Comparison of ENCODE assay signal across 8 cellular contexts in the genomic region with DNA sequence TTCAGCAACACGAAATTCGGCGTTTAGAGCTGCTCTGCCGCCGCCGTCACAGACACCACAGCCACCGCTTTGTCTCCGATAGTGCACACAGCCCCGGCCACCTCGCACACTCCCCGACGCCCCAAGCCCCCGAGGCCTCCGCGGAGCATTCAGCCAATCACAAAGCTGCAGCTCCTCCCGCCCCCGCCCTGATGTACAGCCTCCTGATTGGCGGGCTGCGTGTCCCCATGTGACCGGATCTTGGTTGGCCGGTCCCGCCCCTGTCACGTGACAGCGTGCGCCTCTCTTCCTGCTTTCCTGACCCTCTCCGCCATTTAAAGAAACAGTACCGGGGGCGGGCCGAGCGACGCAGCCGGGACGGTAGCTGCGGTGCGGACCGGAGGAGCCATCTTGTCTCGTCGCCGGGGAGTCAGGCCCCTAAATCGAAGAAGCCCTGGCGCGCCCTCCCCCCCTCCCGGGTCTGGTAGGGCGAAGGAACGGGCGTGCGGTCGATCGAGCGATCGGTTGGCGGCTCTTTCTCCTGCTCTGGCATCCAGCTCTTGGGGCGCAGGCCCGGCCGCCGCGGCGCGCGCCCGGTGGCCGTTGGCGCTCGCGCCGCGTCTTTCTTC. TPM values are rescaled to one million over a fixed set of nuclear protein-coding genes. Genes with fewer than 3 reads are reported as not detected.
DNase-seq lines count a peak whose midpoint lies in the region; ATAC-seq and TF ChIP-seq lines count a peak whose summit lies in the region.

A gene (plus strand): TSS at position 342 of the 608 bp plus-strand sequence.

- peaks cover 80% of the 10 kb centered on the region for H3K36me3 Mint-ChIP-seq in activated CD4-positive, alpha-beta memory T cell treated with anti-CD3 and anti-CD28 coated beads for 36 hours

- H3K4me3 Mint-ChIP-seq in activated CD4-positive, alpha-beta memory T cell treated with anti-CD3 and anti-CD28 coated beads for 36 hours: peak within 1 kb of the TSS; percentile 85

- H3K27me3 ChIP-seq in dorsolateral prefrontal cortex (no peaks in the 10 kb centered on the region), liver (ENCODE audit: control insufficient read depth in 4 of 4, insufficient read depth in 4 of 4, low read length in 3 of 4) (no peaks in the 10 kb centered on the region)

- no peak for TF ChIP-seq CTCF in C4-2B (conservative IDR thresholded peaks at IDR 0.05)
- TF ChIP-seq CTCF in dorsolateral prefrontal cortex (IDR thresholded peaks at IDR 0.05 in 54 of 56, conservative IDR thresholded peaks at IDR 0.05 in 2 of 56; ENCODE audit: low read depth in 1 of 56, partially characterized antibody in 56 of 56): peak in 25 of 56 donors; percentile 6 to 54 (median 25)
- TF ChIP-seq CTCF in liver (IDR thresholded peaks at IDR 0.05; ENCODE audit: low read depth, low read length, missing input control): no peak

- POLR2A ChIA-PET in activated CD4-positive, alpha-beta memory T cell treated with anti-CD3 and anti-CD28 coated beads for 36 hours (lab: Charles Lee): interaction anchor here (0.6 to 2.7 kb wide), 11 partner anchors 10 to 545 kb away, joined by 3 to 28 read pairs (median 4); a partner anchor contains a TSS

- H3K36me3 ChIP-seq in liver (ENCODE audit: control insufficient read depth in 4 of 4, insufficient read depth in 3 of 4, low read depth in 1 of 4, low read length in 3 of 4): peaks cover 4 to 24% (median 21%) of the 10 kb centered on the region in 4 donors

- peak within 1 kb of the TSS; percentile 91 for H3K27ac ChIP-seq in C4-2B
- peak within 1 kb of the TSS; percentile 82 to 99 (median 94) for H3K27ac ChIP-seq in dorsolateral prefrontal cortex
- peak within 1 kb of the TSS; percentile 82 to 87 for H3K27ac ChIP-seq in liver (ENCODE audit: low read depth in 1 of 2, low read length in 2 of 2)

- H3K27me3 Mint-ChIP-seq in activated CD4-positive, alpha-beta memory T cell treated with anti-CD3 and anti-CD28 coated beads for 36 hours: peaks cover 1% of the 10 kb centered on the region

- intact Hi-C loops in activated CD4-positive, alpha-beta memory T cell treated with anti-CD3 and anti-CD28 coated beads for 36 hours (cut with micrococcal nuclease): loop anchor here (1.0 to 5.0 kb wide), 4 partner anchors 116 to 377 kb away; a partner anchor contains a TSS
- intact Hi-C loops in dorsolateral prefrontal cortex (cut with DNase I): loop anchor here (2.0 to 10.0 kb wide), 4 partner anchors 116 to 188 kb away; a partner anchor contains a TSS

- peaks cover 51% of the 10 kb centered on the region for H3K9me3 Mint-ChIP-seq in activated CD4-positive, alpha-beta memory T cell treated with anti-CD3 and anti-CD28 coated beads for 36 hours

- ATAC-seq in GM19397 (IDR thresholded peaks at IDR 0.05; ENCODE audit: unreplicated experiment) (peak; percentile 86), HG03571 (IDR thresholded peaks at IDR 0.05; ENCODE audit: unreplicated experiment) (peak; percentile 89)

- H3K9me3 ChIP-seq in liver (ENCODE audit: control insufficient read depth in 4 of 4, low read length in 3 of 4): peaks cover 0 to 4% (median 0%) of the 10 kb centered on the region in 4 donors

- H3K27ac Mint-ChIP-seq in activated CD4-positive, alpha-beta memory T cell treated with anti-CD3 and anti-CD28 coated beads for 36 hours: peak within 1 kb of the TSS; percentile 89

- WGBS in liver: under 1% methylated on average over 67 of the region's 67 CpGs

- peaks cover 64% of the 10 kb centered on the region for H3K4me1 Mint-ChIP-seq in activated CD4-positive, alpha-beta memory T cell treated with anti-CD3 and anti-CD28 coated beads for 36 hours (ENCODE audit: low read depth)

- H3K4me3 ChIP-seq in dorsolateral prefrontal cortex (peak within 1 kb of the TSS; percentile 62 to 98 (median 89)), liver (ENCODE audit: low read depth in 1 of 3, low read length in 3 of 3) (peak within 1 kb of the TSS; percentile 86 to 96 (median 86))

- peaks cover 3 to 26% (median 18%) of the 10 kb centered on the region in 4 donors for H3K4me1 ChIP-seq in liver (ENCODE audit: control insufficient read depth in 4 of 4, insufficient read depth in 4 of 4, low read length in 3 of 4)

- H3K9ac ChIP-seq in liver (ENCODE audit: low read depth in 1 of 2, low read length in 2 of 2): peak within 1 kb of the TSS; percentile 56 to 72

- CTCF ChIA-PET in activated CD4-positive, alpha-beta memory T cell treated with anti-CD3 and anti-CD28 coated beads for 36 hours (lab: Charles Lee): interaction anchor here (0.6 to 3.6 kb wide), 12 partner anchors 9 to 429 kb away, joined by 3 to 21 read pairs (median 4); a partner anchor contains a TSS

- DNase-seq in NCI-H82 (lab: John Stamatoyannopoulos, UW) (peak; percentile 97), dorsolateral prefrontal cortex (peak; percentile 97 to 99 (median 98))
- DNase-seq in activated CD4-positive, alpha-beta memory T cell treated with anti-CD3 and anti-CD28 coated beads for 36 hours: peak; percentile 98
- peak; percentile 98 for DNase-seq in stimulated activated CD4-positive, alpha-beta T cell treated with anti-CD3 and anti-CD28 coated beads, Interleukin-4, amount 100 ng/mL, for 24 hours

- peak in 1 of 2 donors; percentile 27 for TF ChIP-seq RAD21 in liver (IDR thresholded peaks at IDR 0.05)

TF ChIP-seq in liver, 16 proteins besides CTCF, POLR2A, EP300 and RAD21:
- TF ChIP-seq TAF1 (conservative IDR thresholded peaks at IDR 0.05) (peak; percentile 40), YY1 (IDR thresholded peaks at IDR 0.05) (peak; percentile 97), NR2F2 (IDR thresholded peaks at IDR 0.05) (no peak), SP1 (IDR thresholded peaks at IDR 0.05) (peak; percentile 81), GABPA (IDR thresholded peaks at IDR 0.05 in 1 of 2, conservative IDR thresholded peaks at IDR 0.05 in 1 of 2) (peak; percentile 63 to 90), EGR1 (IDR thresholded peaks at IDR 0.05; ENCODE audit: low read depth in 2 of 2) (peak; percentile 94 to 96), HNF4A (conservative IDR thresholded peaks at IDR 0.05) (no peak), RXRA (IDR thresholded peaks at IDR 0.05) (peak in 1 of 2 donors; percentile 24)
- TF ChIP-seq, protein P1, sequence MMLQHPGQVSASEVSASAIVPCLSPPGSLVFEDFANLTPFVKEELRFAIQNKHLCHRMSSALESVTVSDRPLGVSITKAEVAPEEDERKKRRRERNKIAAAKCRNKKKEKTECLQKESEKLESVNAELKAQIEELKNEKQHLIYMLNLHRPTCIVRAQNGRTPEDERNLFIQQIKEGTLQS (IDR thresholded peaks at IDR 0.05): no peak
- TF ChIP-seq, protein P2, sequence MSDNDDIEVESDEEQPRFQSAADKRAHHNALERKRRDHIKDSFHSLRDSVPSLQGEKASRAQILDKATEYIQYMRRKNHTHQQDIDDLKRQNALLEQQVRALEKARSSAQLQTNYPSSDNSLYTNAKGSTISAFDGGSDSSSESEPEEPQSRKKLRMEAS (IDR thresholded peaks at IDR 0.05): peak; percentile 89
- TF ChIP-seq, protein P3, sequence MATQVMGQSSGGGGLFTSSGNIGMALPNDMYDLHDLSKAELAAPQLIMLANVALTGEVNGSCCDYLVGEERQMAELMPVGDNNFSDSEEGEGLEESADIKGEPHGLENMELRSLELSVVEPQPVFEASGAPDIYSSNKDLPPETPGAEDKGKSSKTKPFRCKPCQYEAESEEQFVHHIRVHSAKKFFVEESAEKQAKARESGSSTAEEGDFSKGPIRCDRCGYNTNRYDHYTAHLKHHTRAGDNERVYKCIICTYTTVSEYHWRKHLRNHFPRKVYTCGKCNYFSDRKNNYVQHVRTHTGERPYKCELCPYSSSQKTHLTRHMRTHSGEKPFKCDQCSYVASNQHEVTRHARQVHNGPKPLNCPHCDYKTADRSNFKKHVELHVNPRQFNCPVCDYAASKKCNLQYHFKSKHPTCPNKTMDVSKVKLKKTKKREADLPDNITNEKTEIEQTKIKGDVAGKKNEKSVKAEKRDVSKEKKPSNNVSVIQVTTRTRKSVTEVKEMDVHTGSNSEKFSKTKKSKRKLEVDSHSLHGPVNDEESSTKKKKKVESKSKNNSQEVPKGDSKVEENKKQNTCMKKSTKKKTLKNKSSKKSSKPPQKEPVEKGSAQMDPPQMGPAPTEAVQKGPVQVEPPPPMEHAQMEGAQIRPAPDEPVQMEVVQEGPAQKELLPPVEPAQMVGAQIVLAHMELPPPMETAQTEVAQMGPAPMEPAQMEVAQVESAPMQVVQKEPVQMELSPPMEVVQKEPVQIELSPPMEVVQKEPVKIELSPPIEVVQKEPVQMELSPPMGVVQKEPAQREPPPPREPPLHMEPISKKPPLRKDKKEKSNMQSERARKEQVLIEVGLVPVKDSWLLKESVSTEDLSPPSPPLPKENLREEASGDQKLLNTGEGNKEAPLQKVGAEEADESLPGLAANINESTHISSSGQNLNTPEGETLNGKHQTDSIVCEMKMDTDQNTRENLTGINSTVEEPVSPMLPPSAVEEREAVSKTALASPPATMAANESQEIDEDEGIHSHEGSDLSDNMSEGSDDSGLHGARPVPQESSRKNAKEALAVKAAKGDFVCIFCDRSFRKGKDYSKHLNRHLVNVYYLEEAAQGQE (IDR thresholded peaks at IDR 0.05): peak; percentile 50

RNA-seq across cellular contexts. Expression of the gene that starts here (rescaled TPM):
- 10 to 100 TPM; 35.6 to 38.3 TPM for total RNA-seq in activated CD4-positive, alpha-beta memory T cell treated with anti-CD3 and anti-CD28 coated beads for 36 hours
- total RNA-seq in dorsolateral prefrontal cortex (10 to 100 TPM; 56.3 to 90.8 (median 71.5) TPM), liver (10 to 100 TPM; 24.8 to 32.9 TPM)
- polyA plus RNA-seq in liver: 10 to 100 TPM; 11.3 to 11.6 TPM

Comparison
In these comparisons a context has a peak if more than half of its experiments do, and no peak if none do; other contexts are left out.
1. Peak in every context shown above with its lines: DNase-seq, ATAC-seq, H3K4me3 ChIP-seq and H3K27ac ChIP-seq.